In the genomic region with DNA sequence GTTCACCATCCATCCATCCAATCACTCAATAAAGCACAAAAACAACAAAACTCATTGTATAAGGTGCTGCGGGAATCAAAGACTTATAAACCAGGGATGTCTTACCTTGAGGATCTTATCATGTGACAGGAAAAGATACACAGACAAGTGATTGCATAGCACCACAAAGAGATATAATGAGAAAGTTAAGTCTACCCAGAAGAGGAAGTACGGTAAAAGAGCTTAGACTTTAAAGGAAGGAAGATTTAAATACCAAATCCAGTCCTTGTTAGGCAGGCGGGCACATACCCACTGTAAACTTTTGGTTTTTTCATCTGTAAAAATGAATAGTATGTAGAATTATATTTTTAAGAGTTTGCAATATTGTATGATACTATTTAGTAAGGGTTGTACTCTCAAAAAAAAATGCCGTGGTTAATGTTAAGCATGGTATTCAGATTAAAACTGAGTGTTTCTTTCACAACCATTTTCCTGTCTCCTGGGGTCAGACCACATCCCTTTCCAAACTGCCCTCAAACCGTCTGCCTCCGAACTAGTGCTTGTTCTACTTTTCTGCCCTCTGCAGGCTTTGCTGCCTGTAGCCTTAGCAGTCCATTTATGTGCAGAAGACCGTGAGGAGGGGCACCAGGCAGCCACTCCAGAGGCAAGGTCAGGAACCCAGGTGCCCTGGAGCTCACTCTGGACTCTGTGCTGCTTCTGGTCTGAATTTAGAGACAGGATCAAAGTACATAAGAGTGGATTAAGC, we compare ENCODE assay signal across 14 cellular contexts.
DNase-seq lines count a peak whose midpoint lies in the region; ATAC-seq and TF ChIP-seq lines count a peak whose summit lies in the region.
"Had no signal": no experiment of that assay in that cellular context is flagged by ENCODE, and none has a peak within 500 bp of the region (broad histone marks: within the 10 kb centered on the region; RNA-seq: fewer than 3 reads in every experiment).

No MANE protein-coding gene starts in this region.

- no peaks in the 10 kb centered on the region for H3K27me3 Mint-ChIP-seq in CD8-positive, alpha-beta T cell (ENCODE audit: low read depth)
- no peaks in the 10 kb centered on the region for H3K27me3 Mint-ChIP-seq in nephron progenitor cell (ENCODE audit: low read depth, poor library complexity)

- no peaks in the 10 kb centered on the region for H3K27me3 ChIP-seq in CD8-positive, alpha-beta T cell (ENCODE audit: insufficient read depth, low read length)
- H3K27me3 ChIP-seq: suprapubic skin had no signal

- peak in 2 of 7 experiments; percentile 11 to 50 for DNase-seq in CD8-positive, alpha-beta T cell
- DNase-seq in SKM-1 (lab: John Stamatoyannopoulos, UW; ENCODE audit: unreplicated experiment) (peak; percentile 60), germinal center (ENCODE audit: low spot score) (peak; percentile 6), AG20443 (ENCODE audit: low spot score) (no peak), SHP77 (lab: John Stamatoyannopoulos, UW) (no peak), nephron progenitor cell (no peak)
- DNase-seq: islet precursor cell, occipital lobe, OCI-M1 had no signal

- H3K4me3 ChIP-seq in CD8-positive, alpha-beta T cell (ENCODE audit: low read depth, low read length), result no peak overlapping the region
- H3K4me3 ChIP-seq: suprapubic skin had no signal

- no peak for ATAC-seq in CD8-positive, alpha-beta T cell
- ATAC-seq in HG02981 (IDR thresholded peaks at IDR 0.05; ENCODE audit: unreplicated experiment), result peak; percentile 65
- ATAC-seq in GM19328 (IDR thresholded peaks at IDR 0.05; ENCODE audit: unreplicated experiment), result no peak

- peaks cover 3% of the 10 kb centered on the region for H3K9me3 Mint-ChIP-seq in CD8-positive, alpha-beta T cell
- H3K9me3 Mint-ChIP-seq in nephron progenitor cell, result peaks cover 8% of the 10 kb centered on the region

- peak overlapping the region; percentile 60 for H3K27ac Mint-ChIP-seq in CD8-positive, alpha-beta T cell
- no peak overlapping the region for H3K27ac Mint-ChIP-seq in nephron progenitor cell

- H3K4me3 Mint-ChIP-seq in CD8-positive, alpha-beta T cell, result peak overlapping the region; percentile 12
- no peak overlapping the region for H3K4me3 Mint-ChIP-seq in nephron progenitor cell
- H3K4me3 Mint-ChIP-seq: brain had no signal

- H3K4me1 ChIP-seq in CD8-positive, alpha-beta T cell (ENCODE audit: insufficient read depth, low read length), result peaks cover 17% of the 10 kb centered on the region
- H3K4me1 ChIP-seq: suprapubic skin had no signal

- no peak for TF ChIP-seq CTCF in CD8-positive, alpha-beta T cell (IDR thresholded peaks at IDR 0.05)
- no peak for TF ChIP-seq CTCF in nephron progenitor cell (IDR thresholded peaks at IDR 0.05)

- no peaks in the 10 kb centered on the region for H3K9me3 ChIP-seq in CD8-positive, alpha-beta T cell (ENCODE audit: low read length)
- H3K9me3 ChIP-seq: suprapubic skin had no signal

- CTCF ChIA-PET in CD8-positive, alpha-beta T cell (lab: Charles Lee), result no interaction called here

- no peak overlapping the region for H3K27ac ChIP-seq in CD8-positive, alpha-beta T cell (ENCODE audit: low read depth, low read length)
- H3K27ac ChIP-seq: suprapubic skin, VCaP had no signal

- intact Hi-C loops in CD8-positive, alpha-beta T cell (cut with DNase I, micrococcal nuclease), result no loop called here

- peaks cover 21% of the 10 kb centered on the region for H3K4me1 Mint-ChIP-seq in CD8-positive, alpha-beta T cell (ENCODE audit: low read depth)
- no peaks in the 10 kb centered on the region for H3K4me1 Mint-ChIP-seq in nephron progenitor cell
- H3K4me1 Mint-ChIP-seq: brain had no signal

- H3K36me3 ChIP-seq in CD8-positive, alpha-beta T cell (ENCODE audit: insufficient read depth, low read length), result no peaks in the 10 kb centered on the region
- H3K36me3 ChIP-seq: suprapubic skin had no signal

- no peaks in the 10 kb centered on the region for H3K36me3 Mint-ChIP-seq in CD8-positive, alpha-beta T cell
- no peaks in the 10 kb centered on the region for H3K36me3 Mint-ChIP-seq in nephron progenitor cell (ENCODE audit: low read depth)
- H3K36me3 Mint-ChIP-seq: brain had no signal

- POLR2A ChIA-PET in CD8-positive, alpha-beta T cell (lab: Charles Lee), result no interaction called here

Comparison
In these comparisons a context has a peak if more than half of its experiments do, and no peak if none do; other contexts are left out.
1. DNase-seq: peak in SKM-1 (single experiment) and germinal center (single experiment); none in AG20443 (single experiment), SHP77 (0 of 2) and nephron progenitor cell (single experiment).